ENCODE assay signal across 12 cellular contexts in the genomic region with DNA sequence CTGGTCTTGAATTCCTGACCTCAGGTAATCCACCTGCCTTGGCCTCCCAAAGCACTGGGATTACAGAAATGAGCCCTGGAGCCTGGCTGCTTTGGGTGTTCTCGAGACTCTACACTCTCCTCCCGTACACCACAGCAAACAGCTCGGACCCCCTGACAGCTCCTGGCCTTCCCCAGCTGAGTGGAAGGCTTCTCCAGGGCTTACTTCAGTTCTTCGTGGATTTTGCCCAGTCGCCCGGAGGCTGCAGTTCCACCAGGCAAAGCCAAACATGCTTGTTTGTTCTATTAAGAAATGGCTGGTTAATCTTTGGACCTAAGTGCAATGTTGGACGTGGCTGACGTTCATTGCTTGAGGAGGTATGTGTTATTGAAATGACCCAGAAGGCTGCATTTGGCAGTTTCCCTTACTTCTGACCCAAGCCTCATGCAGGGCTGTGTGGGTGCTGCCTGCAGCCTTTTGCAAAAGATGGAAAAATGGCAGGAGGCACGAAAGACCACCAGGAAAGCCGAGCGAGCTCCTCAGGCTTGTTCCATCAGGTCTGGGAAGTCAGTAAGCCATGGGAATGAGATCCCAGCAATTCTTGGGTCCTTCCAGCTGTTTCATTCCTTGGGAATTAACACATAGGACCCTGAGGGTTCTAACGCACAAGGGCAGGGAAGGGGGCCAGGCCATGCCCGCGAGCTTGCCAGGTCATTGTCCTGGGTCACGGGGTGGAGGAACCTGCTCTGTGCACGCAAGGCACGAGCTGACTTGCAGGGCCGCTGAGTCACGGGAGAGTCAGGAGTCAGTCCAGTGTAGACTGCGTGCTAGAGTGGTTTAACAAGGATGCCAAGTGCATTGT. TPM values are rescaled to one million over a fixed set of nuclear protein-coding genes. Genes with fewer than 3 reads are reported as not detected.
DNase-seq lines count a peak whose midpoint lies in the region; ATAC-seq, FAIRE-seq and TF ChIP-seq lines count a peak whose summit lies in the region.
"Had no signal": no experiment of that assay in that cellular context is flagged by ENCODE, and none has a peak within 500 bp of the region (broad histone marks: within the 10 kb centered on the region; RNA-seq: fewer than 3 reads in every experiment).

No MANE protein-coding gene starts in this region.

- no peaks in the 10 kb centered on the region for H3K9me3 ChIP-seq in K562 (replicated peaks; ENCODE audit: control insufficient read depth, insufficient read depth, low read depth, low read length)
- no peaks in the 10 kb centered on the region for H3K9me3 ChIP-seq in CD8-positive, alpha-beta T cell (ENCODE audit: low read length)
- H3K9me3 ChIP-seq: BE2C had no signal

- H3K27me3 ChIP-seq in K562 (ENCODE audit: control insufficient read depth in 2 of 2, insufficient read depth in 2 of 2, low read length in 2 of 2) = peaks cover under 1 to 12% of the 10 kb centered on the region in 2 experiments; a peak in 3 of 5 replicates
- no peaks in the 10 kb centered on the region for H3K27me3 ChIP-seq in layer of hippocampus (ENCODE audit: control insufficient read depth, insufficient read depth, low read length)
- H3K27me3 ChIP-seq in CD8-positive, alpha-beta T cell (ENCODE audit: insufficient read depth, low read length) = no peaks in the 10 kb centered on the region
- H3K27me3 ChIP-seq: BE2C had no signal

- POLR2A ChIA-PET in K562 (lab: Yijun Ruan, JAX) = interaction anchor here (0.5 to 1.6 kb wide), 5 partner anchors 14 to 1169 kb away, joined by 3 to 6 read pairs (median 3); no protein-coding TSS in a partner anchor
- POLR2A ChIA-PET in CD8-positive, alpha-beta T cell (lab: Charles Lee) = no interaction called here

- no peak for TF ChIP-seq CTCF in 22Rv1 (IDR thresholded peaks at IDR 0.05)
- TF ChIP-seq CTCF in K562 (IDR thresholded peaks at IDR 0.05 in 2 of 3, conservative IDR thresholded peaks at IDR 0.05 in 1 of 3; ENCODE audit: insufficient read depth in 2 of 3, low read depth in 1 of 3, low read length in 3 of 3) = no peak
- no peak for TF ChIP-seq CTCF in CD8-positive, alpha-beta T cell (IDR thresholded peaks at IDR 0.05)

- 30% methylated on average over 20 of the region's 20 CpGs for WGBS in K562 (ENCODE audit: insufficient coverage, low coverage, missing lambda C conversion rate)

- CTCF ChIA-PET in K562 (lab: Yijun Ruan, JAX; ENCODE audit: low intra/inter-chr PET ratio) = no interaction called here
- CTCF ChIA-PET in CD8-positive, alpha-beta T cell (lab: Charles Lee) = interaction anchor here (2.4 to 9.1 kb wide), 3 partner anchors 10 to 82 kb away, joined by 11 to 52 read pairs (median 12); no protein-coding TSS in a partner anchor

- no peak overlapping the region for H3K4me2 ChIP-seq in K562 (ENCODE audit: insufficient read depth, low read length)

- H3K4me3 ChIP-seq in K562 = no peak overlapping the region
- no peak overlapping the region for H3K4me3 ChIP-seq in CD8-positive, alpha-beta T cell (ENCODE audit: low read depth, low read length)

- DNase-seq in HPDE6-E6E7 (ENCODE audit: extremely low spot score) = peak; percentile 99
- DNase-seq in K562 (ENCODE audit: extremely low read depth in 1 of 4, low spot score in 3 of 4) = no peak
- no peak for DNase-seq in CD8-positive, alpha-beta T cell
- DNase-seq in NCI-H1436 (lab: John Stamatoyannopoulos, UW) = no peak
- no peak for DNase-seq in NCI-H1694 (lab: John Stamatoyannopoulos, UW)
- DNase-seq in NCI-H2196 treated with DMSO at 0.1 percent for 48 hours (lab: John Stamatoyannopoulos, UW; ENCODE audit: unreplicated experiment) = no peak
- DNase-seq: activated naive CD4-positive, alpha-beta T cell treated with anti-CD3 and anti-CD28 coated beads, Interleukin-2, amount 10 ng/mL, durations not matched to agents 7 days and 5 days; naive B cell had no signal

- no peak overlapping the region for H3K4me3 Mint-ChIP-seq in CD8-positive, alpha-beta T cell
- H3K4me3 Mint-ChIP-seq: activated naive CD4-positive, alpha-beta T cell treated with anti-CD3 and anti-CD28 coated beads, Interleukin-2, amount 10 ng/mL, durations not matched to agents 7 days and 5 days; naive B cell had no signal

- no TSS peak for BruUV-seq in K562 (replicated peaks; lab: Mats Ljungman, UMichigan)

- H3K36me3 Mint-ChIP-seq in CD8-positive, alpha-beta T cell = no peaks in the 10 kb centered on the region
- H3K36me3 Mint-ChIP-seq: activated naive CD4-positive, alpha-beta T cell treated with anti-CD3 and anti-CD28 coated beads, Interleukin-2, amount 10 ng/mL, durations not matched to agents 7 days and 5 days; naive B cell had no signal

- FAIRE-seq in K562 (lab: Jason Lieb, UNC) = no peak
- FAIRE-seq: H1 had no signal

- H4K20me1 ChIP-seq in K562 (replicated peaks; ENCODE audit: control insufficient read depth, insufficient read depth, low read length) = no peaks in the 10 kb centered on the region

- peak overlapping the region in 1 of 2 experiments; percentile 21; a peak in 1 of 4 replicates for H3K9ac ChIP-seq in K562 (ENCODE audit: insufficient read depth in 1 of 2, low read depth in 2 of 2, low read length in 2 of 2)

- peak overlapping the region; percentile 55 for H3K27ac ChIP-seq in 22Rv1
- H3K27ac ChIP-seq in K562 (ENCODE audit: extremely low read depth, low read depth, low read length) = no peak overlapping the region
- H3K27ac ChIP-seq in layer of hippocampus (ENCODE audit: low read depth, low read length) = peak overlapping the region; percentile 35
- no peak overlapping the region for H3K27ac ChIP-seq in CD8-positive, alpha-beta T cell (ENCODE audit: low read depth, low read length)

- in situ Hi-C loops in K562 (cut with MboI) = no loop called here

- no peaks in the 10 kb centered on the region for H3K36me3 ChIP-seq in K562 (ENCODE audit: control insufficient read depth, insufficient read depth, low read length)
- H3K36me3 ChIP-seq in CD8-positive, alpha-beta T cell (ENCODE audit: insufficient read depth, low read length) = no peaks in the 10 kb centered on the region
- H3K36me3 ChIP-seq: BE2C had no signal

- H3K4me1 ChIP-seq in K562 (replicated peaks in 1 of 2; ENCODE audit: control insufficient read depth in 2 of 2, insufficient read depth in 2 of 2, low read length in 2 of 2) = peaks cover 2 to 12% of the 10 kb centered on the region in 2 experiments; a peak in 3 of 5 replicates
- H3K4me1 ChIP-seq in CD8-positive, alpha-beta T cell (ENCODE audit: insufficient read depth, low read length) = no peaks in the 10 kb centered on the region

- H2AFZ ChIP-seq in K562 (ENCODE audit: low read depth, low read length) = peak overlapping the region; percentile 52; the same call in 1 of the 2 replicates

- H3K9me3 Mint-ChIP-seq in CD8-positive, alpha-beta T cell = no peaks in the 10 kb centered on the region
- H3K9me3 Mint-ChIP-seq: activated naive CD4-positive, alpha-beta T cell treated with anti-CD3 and anti-CD28 coated beads, Interleukin-2, amount 10 ng/mL, durations not matched to agents 7 days and 5 days; naive B cell had no signal

- no peak for TF ChIP-seq RAD21 in K562 (CRISPR knock-in tag; conservative IDR thresholded peaks at IDR 0.05 in 1 of 2, IDR thresholded peaks at IDR 0.05 in 1 of 2)

- no peaks in the 10 kb centered on the region for H3K9me1 ChIP-seq in K562 (ENCODE audit: control insufficient read depth, insufficient read depth, low read length)

- H3K27me3 Mint-ChIP-seq in CD8-positive, alpha-beta T cell (ENCODE audit: low read depth) = no peaks in the 10 kb centered on the region
- H3K27me3 Mint-ChIP-seq: naive B cell had no signal

- no peak for TF ChIP-seq POLR2A in K562 (conservative IDR thresholded peaks at IDR 0.05)

- no peak overlapping the region for H3K27ac Mint-ChIP-seq in CD8-positive, alpha-beta T cell
- H3K27ac Mint-ChIP-seq: activated naive CD4-positive, alpha-beta T cell treated with anti-CD3 and anti-CD28 coated beads, Interleukin-2, amount 10 ng/mL, durations not matched to agents 7 days and 5 days had no signal

- no peaks in the 10 kb centered on the region for H3K4me1 Mint-ChIP-seq in CD8-positive, alpha-beta T cell (ENCODE audit: low read depth)
- H3K4me1 Mint-ChIP-seq: activated naive CD4-positive, alpha-beta T cell treated with anti-CD3 and anti-CD28 coated beads, Interleukin-2, amount 10 ng/mL, durations not matched to agents 7 days and 5 days; naive B cell had no signal

- ATAC-seq in K562 = peak; percentile 57
- ATAC-seq in CD8-positive, alpha-beta T cell = no peak

- H3K79me2 ChIP-seq in K562 (ENCODE audit: control insufficient read depth, insufficient read depth, low read length) = no peaks in the 10 kb centered on the region

- TF ChIP-seq EP300 in K562 (IDR thresholded peaks at IDR 0.05; ENCODE audit: low read length) = no peak

- intact Hi-C loops in K562 (cut with micrococcal nuclease) = no loop called here
- intact Hi-C loops in CD8-positive, alpha-beta T cell (cut with DNase I, micrococcal nuclease) = no loop called here

TF ChIP-seq in K562, 482 proteins besides CTCF, POLR2A, EP300 and RAD21 (continues in another document):
- TF ChIP-seq ZFP36 (IDR thresholded peaks at IDR 0.05; ENCODE audit: low read depth, low read length, partially characterized antibody) (no peak), SMC3 (conservative IDR thresholded peaks at IDR 0.05; ENCODE audit: insufficient read depth, low read depth, low read length) (no peak), SMARCC2 (IDR thresholded peaks at IDR 0.05; ENCODE audit: low read depth) (no peak)

RNA-seq across cellular contexts. Expression of gene KLHDC4, which starts 23.9 kb away (rescaled TPM):
- total RNA-seq in K562 (2011; cell fraction: chromatin; rRNA removed; ENCODE audit: low replicate concordance) = 250 and 422 TPM in 2 replicates
- 176 and 189 TPM in 2 replicates for total RNA-seq in K562 (2011; cell fraction: nucleolus; rRNA removed)
- 187 and 203 TPM in 2 replicates for total RNA-seq in K562 (2011; cell fraction: nucleoplasm; rRNA removed)
- total RNA-seq in K562 (2014; rRNA removed) (52.7 and 59.4 TPM in 2 replicates), K562 (2014; rRNA removed; fragmentation: Illumina TruSeq; extraction: Trizol) (17.9 and 25.5 TPM in 2 replicates), K562 (2015; rRNA removed; fragmentation: Illumina TruSeq; extraction: Trizol) (31.8 and 32.8 TPM in 2 replicates), K562 (2021) (62.8 and 68.1 TPM in 2 replicates)
- polyA plus RNA-seq in K562 (2011; rRNA removed) (23.7 and 24.9 TPM in 2 replicates), K562 (2014; fragmentation: Illumina TruSeq; extraction: Trizol) (37.3 and 48.5 TPM in 2 replicates), K562 (2014; fragmentation: Nextera tagmentation; extraction: Ambion mirVana) (1 to 10 TPM; 1.3 to 2.5 TPM), K562 (2014; rRNA removed) (53.5 and 63.4 TPM in 2 replicates)
- polyA plus RNA-seq in K562 (2011; cell fraction: cytosol; rRNA removed) = 17.9 and 23.5 TPM in 2 replicates
- polyA plus RNA-seq in K562 (2011; cell fraction: nucleus; rRNA removed) = 66.5 and 112 TPM in 2 replicates
- polyA plus RNA-seq in K562 (2012) = 35.3 and 39.1 TPM in 2 replicates
- polyA minus RNA-seq in K562 (2011; rRNA and poly(A)+ RNA removed) = 19.2 and 19.3 TPM in 2 replicates
- polyA minus RNA-seq in K562 (2011; cell fraction: cytosol; rRNA and poly(A)+ RNA removed) = 18.8 and 24.5 TPM in 2 replicates
- 33.5 and 52.0 TPM in 2 replicates for polyA minus RNA-seq in K562 (2011; cell fraction: nucleus; rRNA and poly(A)+ RNA removed)
- total RNA-seq in CD8-positive, alpha-beta T cell = 10 to 100 TPM; 74.0 to 81.6 TPM

Comparison
In these comparisons a context has a peak if more than half of its experiments do, and no peak if none do; other contexts are left out.
1. H3K27ac ChIP-seq: peak in 22Rv1 (single experiment) and layer of hippocampus (single experiment); none in K562 (single experiment) and CD8-positive, alpha-beta T cell (single experiment).